ENCODE assay signal across 8 cellular contexts in the genomic region with DNA sequence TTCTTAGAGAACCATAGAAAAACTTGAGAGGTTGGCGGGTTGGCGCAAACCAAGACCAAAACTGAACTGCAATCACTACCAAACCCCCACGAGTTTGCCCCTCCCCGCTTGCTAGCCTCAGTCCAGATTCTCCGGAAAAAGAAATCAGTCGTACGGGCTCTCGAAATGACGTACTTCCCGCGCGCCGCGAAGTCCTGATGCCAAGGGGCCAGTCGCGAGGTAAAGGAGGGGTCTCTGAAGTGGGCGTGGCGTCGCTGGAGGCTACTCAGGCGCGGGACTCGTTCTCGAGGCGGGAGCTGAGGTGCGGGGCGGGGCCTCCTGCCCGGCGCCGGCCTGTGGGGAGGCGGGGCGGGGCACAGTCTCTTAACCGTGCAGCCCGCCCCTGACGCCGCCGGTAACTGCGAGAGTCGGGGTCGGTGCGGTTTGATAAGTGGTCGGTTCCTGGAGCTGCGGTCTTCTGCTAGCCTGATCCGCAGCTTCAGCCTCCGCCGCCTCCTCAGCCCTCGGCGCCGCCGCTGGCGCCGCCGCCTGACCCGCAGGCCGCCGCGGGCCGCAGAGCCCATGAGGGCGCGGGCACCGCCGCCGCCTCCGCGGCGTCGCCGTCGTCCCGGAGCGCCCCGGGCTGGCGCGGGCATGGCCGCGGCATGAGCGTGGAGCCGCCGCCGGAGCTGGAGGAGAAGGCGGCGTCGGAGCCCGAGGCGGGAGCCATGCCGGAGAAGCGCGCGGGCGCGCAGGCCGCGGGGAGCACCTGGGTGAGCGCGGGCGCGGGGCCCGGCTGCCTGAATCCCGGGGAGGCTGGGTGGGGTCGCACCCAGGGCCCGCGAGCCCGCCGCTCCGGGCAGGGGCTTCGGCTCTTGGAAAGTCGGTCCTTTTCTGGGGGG. TPM values are rescaled to one million over a fixed set of nuclear protein-coding genes. Genes with fewer than 3 reads are reported as not detected.
DNase-seq lines count a peak whose midpoint lies in the region; ATAC-seq lines count a peak whose summit lies in the region.
"Not testable (repeated sequence)": the region's sequence is repeated elsewhere in the genome, so short reads cannot be mapped to it uniquely, and the experiment has no call there.

No MANE protein-coding gene starts in this region.

- H3K9me3 Mint-ChIP-seq in effector memory CD8-positive, alpha-beta T cell; memory B cell: not testable (repeated sequence)

- ATAC-seq in GM21381 (IDR thresholded peaks at IDR 0.05; ENCODE audit: unreplicated experiment) (peak; percentile 90), memory B cell (ENCODE audit: low read depth) (peak; percentile 92)
- ATAC-seq in effector memory CD8-positive, alpha-beta T cell (replicated peaks) = peak; percentile 91

- H3K27me3 Mint-ChIP-seq in effector memory CD8-positive, alpha-beta T cell; memory B cell: not testable (repeated sequence)

- H3K27ac Mint-ChIP-seq in effector memory CD8-positive, alpha-beta T cell = peak overlapping the region; percentile 72 to 88
- peak overlapping the region; percentile 93 for H3K27ac Mint-ChIP-seq in memory B cell

- DNase-seq in Caki2 (ENCODE audit: low read depth) (peak; percentile 88), HT1080 (ENCODE audit: low read depth) (peak; percentile 90), memory B cell (ENCODE audit: low spot score in 2 of 2) (peak; percentile 84 to 85)
- peak; percentile 71 for DNase-seq in NK-92 treated with Interleukin-12 subunit alpha and Interleukin-12 subunit beta, amount 100 ng/mL, for 24 hours (lab: John Stamatoyannopoulos, UW)
- DNase-seq in activated CD8-positive, alpha-beta memory T cell treated with anti-CD3 and anti-CD28 coated beads for 24 hours = peak; percentile 93
- peak; percentile 79 to 86 (median 84) for DNase-seq in effector memory CD8-positive, alpha-beta T cell
- DNase-seq in stimulated activated CD8-positive, alpha-beta memory T cell treated with anti-CD3 and anti-CD28 coated beads, Interleukin-12 subunit alpha, Interleukin-12 subunit beta, amount 100 ng/mL, for 1 hour (ENCODE audit: low read depth) = peak; percentile 76

- H3K4me1 Mint-ChIP-seq in effector memory CD8-positive, alpha-beta T cell (ENCODE audit: low read depth in 2 of 2); memory B cell: not testable (repeated sequence)

- not testable (repeated sequence) for H3K36me3 Mint-ChIP-seq in effector memory CD8-positive, alpha-beta T cell (ENCODE audit: insufficient read depth); memory B cell

- peak overlapping the region; percentile 82 to 88 for H3K4me3 Mint-ChIP-seq in effector memory CD8-positive, alpha-beta T cell
- H3K4me3 Mint-ChIP-seq in memory B cell = peak overlapping the region; percentile 89

- in situ Hi-C loops in Caki2 (cut with HindIII; ENCODE audit: low pct_unique_long_range_greater_than_20kb, low sequenced_read_pairs) = not testable (repeated sequence)

RNA-seq across cellular contexts. Expression of a gene that starts 46.0 kb away (rescaled TPM):
- not detected in 2 replicates for total RNA-seq in Caki2 (2014; rRNA removed; shearing (Covaris generic); ENCODE audit: low replicate concordance)
- total RNA-seq in HT1080 (2014; rRNA removed; shearing (Covaris generic)) = not detected in 2 replicates
- polyA plus RNA-seq in HT1080 (2015; cell fraction: cytosol; rRNA removed) = not detected in 2 replicates
- polyA plus RNA-seq in HT1080 (2015; cell fraction: nucleus; rRNA removed) = not detected in 2 replicates

Comparison
In these comparisons a context has a peak if more than half of its experiments do, and no peak if none do; other contexts are left out.
1. Peak in every context shown above with its lines: DNase-seq and ATAC-seq.